8 cellular contexts compared by ENCODE assay signal in genomic region chr1:21344098-21344749, GRCh38. TPM values are rescaled to one million over a fixed set of nuclear protein-coding genes. Genes with fewer than 3 reads are reported as not detected.
A peak's percentile ranks its signal among the peaks of the same experiment; 100 is the strongest.
DNase-seq lines count a peak whose midpoint lies in the region; ATAC-seq and TF ChIP-seq lines count a peak whose summit lies in the region.

No MANE protein-coding gene starts in this region.

- H3K9me3 ChIP-seq in CD8-positive, alpha-beta T cell (ENCODE audit: low read length), result no peaks in the 10 kb centered on the region
- no peaks in the 10 kb centered on the region for H3K9me3 ChIP-seq in OCI-LY1 (ENCODE audit: low read length)
- H3K9me3 ChIP-seq in ovary, result no peaks in the 10 kb centered on the region

- CTCF ChIA-PET in CD8-positive, alpha-beta T cell (lab: Charles Lee), result interaction anchor here (0.8 to 3.1 kb wide), 12 partner anchors 8 to 89 kb away, joined by 3 to 11 read pairs (median 4); no protein-coding TSS in a partner anchor

- no peaks in the 10 kb centered on the region for H4K20me1 ChIP-seq in OCI-LY1 (ENCODE audit: insufficient read depth, low read length)

- H3F3A ChIP-seq in OCI-LY1 (ENCODE audit: insufficient read depth, low read length), result no peaks in the 10 kb centered on the region

- H3K4me1 Mint-ChIP-seq in CD8-positive, alpha-beta T cell (ENCODE audit: low read depth), result peaks cover 47% of the 10 kb centered on the region

- no peaks in the 10 kb centered on the region for H3K27me3 Mint-ChIP-seq in CD8-positive, alpha-beta T cell (ENCODE audit: low read depth)

- no peak overlapping the region for H2AFZ ChIP-seq in OCI-LY1 (ENCODE audit: low read length)

- WGBS in ovary, 3 donors, result 20 to 25% (median 22%) methylated on average over 9 to 14 of the region's 14 CpGs

- H3K27ac Mint-ChIP-seq in CD8-positive, alpha-beta T cell, result peak overlapping the region; percentile 80

- no peak for TF ChIP-seq POLR2A in ovary (IDR thresholded peaks at IDR 0.05)

- no peak for TF ChIP-seq CTCF in CD8-positive, alpha-beta T cell (IDR thresholded peaks at IDR 0.05)
- TF ChIP-seq CTCF in OCI-LY1 (IDR thresholded peaks at IDR 0.05; ENCODE audit: low read length) (no peak), epithelial cell of esophagus (IDR thresholded peaks at IDR 0.05; ENCODE audit: insufficient read depth, low read depth, low read length, missing control alignments) (no peak), ovary (IDR thresholded peaks at IDR 0.05) (no peak)

- no peaks in the 10 kb centered on the region for H3K9me3 Mint-ChIP-seq in CD8-positive, alpha-beta T cell

- no peak for TF ChIP-seq EP300 in ovary (IDR thresholded peaks at IDR 0.05)

- ATAC-seq in CD8-positive, alpha-beta T cell, result no peak
- ATAC-seq in HG03565 (IDR thresholded peaks at IDR 0.05; ENCODE audit: unreplicated experiment) (no peak), HG03175 (IDR thresholded peaks at IDR 0.05; ENCODE audit: unreplicated experiment) (no peak)

- peak overlapping the region; percentile 77; the same call in 1 of the 2 replicates for H3K9ac ChIP-seq in OCI-LY1 (ENCODE audit: low read length)

- no peaks in the 10 kb centered on the region for H3K9me2 ChIP-seq in OCI-LY1 (ENCODE audit: low read depth, low read length)

- DNase-seq in CD8-positive, alpha-beta T cell, result no peak
- DNase-seq in epithelial cell of esophagus (ENCODE audit: low read depth) (no peak), ovary (peak in 4 of 5 donors; percentile 50 to 60 (median 56)), NCI-H2107 treated with DMSO at 0.1 percent for 48 hours (lab: John Stamatoyannopoulos, UW; ENCODE audit: unreplicated experiment) (no peak)
- DNase-seq in stimulated activated CD4-positive, alpha-beta T cell treated with anti-CD3 and anti-CD28 coated beads, Interleukin-2, amount 100 ng/mL, for 24 hours, result no peak

- H3K4me3 Mint-ChIP-seq in CD8-positive, alpha-beta T cell, result peak overlapping the region; percentile 86

- H3K36me3 Mint-ChIP-seq in CD8-positive, alpha-beta T cell, result peaks cover 2% of the 10 kb centered on the region

- peak overlapping the region; percentile 94 for H3K4me3 ChIP-seq in CD8-positive, alpha-beta T cell (ENCODE audit: low read depth, low read length)
- H3K4me3 ChIP-seq in OCI-LY1 (ENCODE audit: low read depth, low read length, poor library complexity, severe bottlenecking) (peak overlapping the region; percentile 79), epithelial cell of esophagus (ENCODE audit: low read length) (peak overlapping the region; percentile 58), ovary (peak overlapping the region; percentile 64)

- H3K27me3 ChIP-seq in CD8-positive, alpha-beta T cell (ENCODE audit: insufficient read depth, low read length), result no peaks in the 10 kb centered on the region
- H3K27me3 ChIP-seq in OCI-LY1 (ENCODE audit: insufficient read depth, low read length), result no peaks in the 10 kb centered on the region; the same call in 1 of the 2 replicates
- no peaks in the 10 kb centered on the region for H3K27me3 ChIP-seq in ovary

- H3K36me3 ChIP-seq in CD8-positive, alpha-beta T cell (ENCODE audit: insufficient read depth, low read length), result no peaks in the 10 kb centered on the region
- no peaks in the 10 kb centered on the region for H3K36me3 ChIP-seq in OCI-LY1 (ENCODE audit: insufficient read depth, low read length)
- H3K36me3 ChIP-seq in ovary, result no peaks in the 10 kb centered on the region

- H3K4me2 ChIP-seq in OCI-LY1 (ENCODE audit: low read length), result peak overlapping the region; percentile 84

- H3K27ac ChIP-seq in CD8-positive, alpha-beta T cell (ENCODE audit: low read depth, low read length), result peak overlapping the region; percentile 55
- no peak overlapping the region for H3K27ac ChIP-seq in OCI-LY1 (ENCODE audit: low read depth, low read length, poor library complexity, severe bottlenecking)
- peak overlapping the region; percentile 81 to 92 for H3K27ac ChIP-seq in ovary

- H3K4me1 ChIP-seq in CD8-positive, alpha-beta T cell (ENCODE audit: insufficient read depth, low read length), result peaks cover 60% of the 10 kb centered on the region
- H3K4me1 ChIP-seq in OCI-LY1 (ENCODE audit: insufficient read depth, low read length, severe bottlenecking) (peaks cover 57% of the 10 kb centered on the region), ovary (ENCODE audit: insufficient read depth) (peaks cover 21% of the 10 kb centered on the region)

- intact Hi-C loops in CD8-positive, alpha-beta T cell (cut with DNase I, micrococcal nuclease), result loop anchor here (2.0 to 10.0 kb wide), 4 partner anchors 15 to 1671 kb away; partner anchors contain the start of genes CDC42 (in 1 of the 2), KDM1A (in 1 of the 2) and TEX46 (in 1 of the 2)
- intact Hi-C loops in ovary (cut with DNase I), result loop anchor here in 1 of 4 donors (5.0 kb wide), 1 partner anchor 77 kb away; no protein-coding TSS in a partner anchor

- H3K79me2 ChIP-seq in OCI-LY1 (ENCODE audit: insufficient read depth, low read length), result no peaks in the 10 kb centered on the region

- POLR2A ChIA-PET in CD8-positive, alpha-beta T cell (lab: Charles Lee), result interaction anchor here (1.2 to 2.7 kb wide), 8 partner anchors 10 to 89 kb away, joined by 3 to 42 read pairs (median 12); no protein-coding TSS in a partner anchor

RNA-seq across cellular contexts. Expression of gene ECE1, which starts 54.0 kb away (rescaled TPM):
- 10 to 100 TPM; 55.0 to 56.0 TPM for total RNA-seq in CD8-positive, alpha-beta T cell
- total RNA-seq in ovary, result 100 to 1,000 TPM in 4 of 7 donors, 10 to 100 TPM in 3; 37.3 to 183 (median 119) TPM
- 100 to 1,000 TPM in 1 of 2 donors, 10 to 100 TPM in 1; 84.0 to 313 TPM for polyA plus RNA-seq in ovary

Comparison
In these comparisons a context has a peak if more than half of its experiments do, and no peak if none do; other contexts are left out.
1. DNase-seq: peak in ovary (4 of 5); none in CD8-positive, alpha-beta T cell (0 of 7), epithelial cell of esophagus (single experiment), stimulated activated CD4-positive, alpha-beta T cell treated with anti-CD3 and anti-CD28 coated beads, Interleukin-2, amount 100 ng/mL, for 24 hours (0 of 2) and NCI-H2107 treated with DMSO at 0.1 percent for 48 hours (single experiment).
2. Peak in every context shown above with its lines, with median percentiles within 50 percentile points of each other: H3K4me3 ChIP-seq.